ENCODE assay signal across 17 cellular contexts in the genomic region with DNA sequence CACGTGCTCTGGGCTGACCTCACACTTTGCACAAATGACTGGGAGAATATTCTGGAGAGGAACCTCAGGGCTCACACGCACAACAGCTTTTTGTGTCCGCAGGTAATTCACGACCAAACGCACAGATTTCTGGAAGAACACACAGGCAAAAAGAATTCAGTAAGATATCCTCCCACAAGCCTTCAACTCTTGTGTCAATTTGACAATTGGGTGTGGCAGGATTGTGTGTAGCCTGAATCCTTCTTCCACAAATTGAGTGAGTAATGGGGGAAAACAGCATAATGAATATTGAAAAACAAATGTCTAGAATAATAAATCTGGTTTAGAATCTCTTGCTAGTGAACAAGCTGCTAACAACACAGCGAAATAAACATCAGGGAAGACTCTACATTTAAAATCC.
"Had no signal": no experiment of that assay in that cellular context is flagged by ENCODE, and none has a peak within 500 bp of the region (broad histone marks: within the 10 kb centered on the region; RNA-seq: fewer than 3 reads in every experiment).

No MANE protein-coding gene starts in this region.

- H3K4me1 ChIP-seq: foreskin keratinocyte, left lung, lower lobe of right lung had no signal

- H3K27ac ChIP-seq: coronary artery, esophagus muscularis mucosa, foreskin keratinocyte, gastroesophageal sphincter, heart right ventricle, left lung, lower lobe of right lung had no signal

- DNase-seq: dermis blood vessel endothelial cell; dorsolateral prefrontal cortex; effector CD4-positive, alpha-beta T cell; effector memory CD4-positive, alpha-beta T cell; foreskin keratinocyte; heart right ventricle; hippocampal formation; left cardiac atrium; left lung; left ventricle myocardium superior; lower lobe of right lung; mesenchymal stem cell; mucosa of descending colon had no signal

- H3K36me3 Mint-ChIP-seq: mesothelial cell of epicardium had no signal

- H3K4me3 ChIP-seq: coronary artery, dorsolateral prefrontal cortex, esophagus muscularis mucosa, gastroesophageal sphincter, heart right ventricle, left lung, lower lobe of right lung, mucosa of descending colon had no signal

- H3K4me1 Mint-ChIP-seq: mesothelial cell of epicardium had no signal

- H3K27ac Mint-ChIP-seq: mesothelial cell of epicardium had no signal

- ATAC-seq: foreskin keratinocyte, gastroesophageal sphincter, heart right ventricle, left cardiac atrium, left lung, left ventricle myocardium superior, lower lobe of right lung, mucosa of descending colon had no signal

- H3K36me3 ChIP-seq: heart right ventricle, left lung had no signal

- H3K4me3 Mint-ChIP-seq: mesothelial cell of epicardium had no signal

- H3K27me3 ChIP-seq: dorsolateral prefrontal cortex, esophagus muscularis mucosa, gastroesophageal sphincter, heart right ventricle, left lung had no signal

- H3K9me3 Mint-ChIP-seq: mesothelial cell of epicardium had no signal

- H3K9me3 ChIP-seq: esophagus muscularis mucosa, gastroesophageal sphincter, heart right ventricle, left lung, lower lobe of right lung, mucosa of descending colon had no signal
